13 cellular contexts compared by ENCODE assay signal in genomic region chr4:184170996-184171395, GRCh38. TPM values are rescaled to one million over a fixed set of nuclear protein-coding genes. Genes with fewer than 3 reads are reported as not detected.
A peak's percentile ranks its signal among the peaks of the same experiment; 100 is the strongest.
DNase-seq lines count a peak whose midpoint lies in the region; ATAC-seq and TF ChIP-seq lines count a peak whose summit lies in the region.
"Had no signal": no experiment of that assay in that cellular context is flagged by ENCODE, and none has a peak within 500 bp of the region (broad histone marks: within the 10 kb centered on the region; RNA-seq: fewer than 3 reads in every experiment).

No MANE protein-coding gene starts in this region.

- no peak overlapping the region for H4K91ac ChIP-seq in neuronal stem cell (ENCODE audit: low read depth, low read length, poor library complexity)

- H3K9ac ChIP-seq in neuronal stem cell (ENCODE audit: low read depth, low read length, poor library complexity) = no peak overlapping the region

- no peak overlapping the region for H2BK120ac ChIP-seq in neuronal stem cell (ENCODE audit: low read depth, low read length)

- no peak overlapping the region for H4K8ac ChIP-seq in neuronal stem cell (ENCODE audit: low read depth, low read length)

- no peaks in the 10 kb centered on the region for H3K36me3 ChIP-seq in aorta (ENCODE audit: control insufficient read depth in 1 of 2, insufficient read depth in 2 of 2, low read length in 1 of 2)
- no peaks in the 10 kb centered on the region for H3K36me3 ChIP-seq in OCI-LY7 (ENCODE audit: insufficient read depth, low read length)
- H3K36me3 ChIP-seq in neuronal stem cell (replicated peaks in 1 of 2; ENCODE audit: control insufficient read depth in 2 of 2, insufficient read depth in 2 of 2, low read length in 2 of 2) = no peaks in the 10 kb centered on the region

- H3K4me2 ChIP-seq in OCI-LY7 (ENCODE audit: low read length) = no peak overlapping the region
- H3K4me2 ChIP-seq in neuronal stem cell (ENCODE audit: insufficient read depth, low read length, poor library complexity, severe bottlenecking) = no peak overlapping the region

- H3K27me3 ChIP-seq in aorta (ENCODE audit: control insufficient read depth in 1 of 2, insufficient read depth in 2 of 2, low read length in 1 of 2) (no peaks in the 10 kb centered on the region), neuronal stem cell (ENCODE audit: control insufficient read depth in 3 of 3, insufficient read depth in 3 of 3, low read depth in 1 of 3, low read length in 3 of 3) (peaks cover 0 to 30% (median 8%) of the 10 kb centered on the region in 3 experiments)

- DNase-seq in DMS 273 treated with DMSO at 0.1 percent for 48 hours (lab: John Stamatoyannopoulos, UW) = peak; percentile 1
- peak; percentile 27 for DNase-seq in HK-2 (ENCODE audit: unreplicated experiment)
- peak; percentile 48 for DNase-seq in SW480 (ENCODE audit: low spot score)
- peak; percentile 58 for DNase-seq in iPS-NIHi11 (ENCODE audit: low spot score)
- no peak for DNase-seq in aorta
- no peak for DNase-seq in caudate nucleus (lab: John Stamatoyannopoulos, UW)
- no peak for DNase-seq in OCI-LY7 (ENCODE audit: low spot score)
- DNase-seq in neuronal stem cell (ENCODE audit: low spot score) = no peak
- DNase-seq: activated T-cell treated with anti-CD3 and anti-CD28 coated beads, Interleukin-2, amount 50 U/mL, for 48 hours; hippocampal formation; stimulated activated CD8-positive, alpha-beta memory T cell treated with anti-CD3 and anti-CD28 coated beads, Interleukin-4, amount 100 ng/mL, for 48 hours had no signal

- intact Hi-C loops in aorta (cut with DNase I) = no loop called here
- intact Hi-C loops in OCI-LY7 (cut with micrococcal nuclease; ENCODE audit: unreplicated experiment) = no loop called here

- H3K9me3 ChIP-seq in aorta (ENCODE audit: control insufficient read depth, low read length) (no peaks in the 10 kb centered on the region), OCI-LY7 (ENCODE audit: low read length) (no peaks in the 10 kb centered on the region), neuronal stem cell (replicated peaks in 1 of 2; ENCODE audit: control insufficient read depth in 2 of 2, insufficient read depth in 1 of 2, low read depth in 1 of 2, low read length in 2 of 2) (no peaks in the 10 kb centered on the region)

- CTCF ChIA-PET in OCI-LY7 (lab: Charles Lee; ENCODE audit: unreplicated experiment) = no interaction called here

- H3K27ac ChIP-seq in aorta (ENCODE audit: low read depth in 1 of 2, low read length in 2 of 2) (no peak overlapping the region), caudate nucleus (ENCODE audit: low read depth, low read length) (no peak overlapping the region), OCI-LY7 (ENCODE audit: low read depth, low read length, poor library complexity, severe bottlenecking) (no peak overlapping the region), neuronal stem cell (replicated peaks; ENCODE audit: low read length) (no peak overlapping the region)
- H3K27ac ChIP-seq: coronary artery, skin epidermis had no signal

- no peak overlapping the region for H3K4ac ChIP-seq in neuronal stem cell (ENCODE audit: low read length)

- no peaks in the 10 kb centered on the region for H3K9me2 ChIP-seq in OCI-LY7 (ENCODE audit: insufficient read depth, low read length)

- H3K14ac ChIP-seq in neuronal stem cell (ENCODE audit: low read length) = no peak overlapping the region

- no peaks in the 10 kb centered on the region for H3K4me1 ChIP-seq in aorta (ENCODE audit: control insufficient read depth in 1 of 2, insufficient read depth in 2 of 2, low read length in 2 of 2)
- H3K4me1 ChIP-seq in OCI-LY7 (ENCODE audit: insufficient read depth, low read length, poor library complexity, severe bottlenecking) = no peaks in the 10 kb centered on the region
- H3K4me1 ChIP-seq in neuronal stem cell (ENCODE audit: control insufficient read depth in 2 of 2, insufficient read depth in 1 of 2, low read depth in 1 of 2, low read length in 2 of 2) = peaks cover 0 to 4% of the 10 kb centered on the region in 2 donors

- WGBS in aorta, 2 donors = 21 to 57% methylated on average over 1 of the region's 1 CpG
- WGBS in neuronal stem cell (ENCODE audit: extremely low coverage in 2 of 2, insufficient read length in 2 of 2, insufficient replicate concordance in 1 of 2), 2 donors = no CpG with 5 or more reads among the region's 1 CpG

- no peak overlapping the region for H2BK12ac ChIP-seq in neuronal stem cell (ENCODE audit: low read length)

- POLR2A ChIA-PET in OCI-LY7 (lab: Charles Lee) = interaction anchor here (0.7 kb wide), 1 partner anchor 415 kb away, joined by 3 read pairs; no protein-coding TSS in a partner anchor

- no peak overlapping the region for H2BK5ac ChIP-seq in neuronal stem cell (ENCODE audit: low read length)

- H2BK15ac ChIP-seq in neuronal stem cell (ENCODE audit: low read length) = no peak overlapping the region

- H3K23ac ChIP-seq in neuronal stem cell (ENCODE audit: low read depth, low read length, poor library complexity) = no peak overlapping the region

- no peak overlapping the region for H2AFZ ChIP-seq in OCI-LY7 (ENCODE audit: low read length)
- no peak overlapping the region for H2AFZ ChIP-seq in neuronal stem cell (ENCODE audit: low read length)

- BruUV-seq in OCI-LY7 (replicated peaks; lab: Mats Ljungman, UMichigan) = no TSS peak

- TF ChIP-seq CTCF in OCI-LY7 (conservative IDR thresholded peaks at IDR 0.05; ENCODE audit: low read length) = no peak

- no peaks in the 10 kb centered on the region for H3K79me2 ChIP-seq in OCI-LY7 (ENCODE audit: insufficient read depth, low read depth, low read length)

- no peaks in the 10 kb centered on the region for H3K79me1 ChIP-seq in neuronal stem cell (ENCODE audit: low read depth, low read length)

- no peak overlapping the region for H2AK5ac ChIP-seq in neuronal stem cell (ENCODE audit: low read depth, low read length)

- ATAC-seq in aorta (ENCODE audit: low FRiP score) = no peak

- H3K4me3 ChIP-seq in aorta (ENCODE audit: low read length in 2 of 2) (no peak overlapping the region), OCI-LY7 (ENCODE audit: low read depth, low read length, poor library complexity, severe bottlenecking) (no peak overlapping the region), neuronal stem cell (ENCODE audit: low read length in 2 of 2) (no peak overlapping the region)
- H3K4me3 ChIP-seq: coronary artery, skin epidermis had no signal

- no peak overlapping the region for H3K18ac ChIP-seq in neuronal stem cell (ENCODE audit: low read length)

- H4K20me1 ChIP-seq in OCI-LY7 (ENCODE audit: insufficient read depth, low read length) = no peaks in the 10 kb centered on the region

RNA-seq across cellular contexts. Expression of gene ENPP6, which starts 46.7 kb away (rescaled TPM):
- total RNA-seq in aorta = 1 to 10 TPM in 1 of 2 donors, under 1 TPM in 1; 0.19 to 1.8 TPM
- under 1 TPM in 1 of 2 donors, not detected in 1; 0.13 TPM for polyA plus RNA-seq in aorta
- total RNA-seq in OCI-LY7 (2014; rRNA removed; shearing (Covaris generic)) = not detected in 2 replicates
- total RNA-seq in OCI-LY7 (2022) = not detected in 2 replicates
- polyA plus RNA-seq in neuronal stem cell (2013, experiment 1 of 2) = 0.01 TPM
- 0.01 TPM for polyA plus RNA-seq in neuronal stem cell (2013, experiment 2 of 2)

Comparison
In these comparisons a context has a peak if more than half of its experiments do, and no peak if none do; other contexts are left out.
1. DNase-seq: peak in DMS 273 treated with DMSO at 0.1 percent for 48 hours (single experiment), HK-2 (single experiment), SW480 (single experiment) and iPS-NIHi11 (single experiment); none in aorta (0 of 2), caudate nucleus (0 of 61), OCI-LY7 (single experiment) and neuronal stem cell (single experiment).